18 cellular contexts compared by ENCODE assay signal in genomic region chr3:47485812-47486211, GRCh38.
"Had no signal": no experiment of that assay in that cellular context is flagged by ENCODE, and none has a peak within 500 bp of the region (broad histone marks: within the 10 kb centered on the region; RNA-seq: fewer than 3 reads in every experiment).

No MANE protein-coding gene starts in this region.

- H3K9me3 Mint-ChIP-seq: activated naive CD8-positive, alpha-beta T cell treated with anti-CD3 and anti-CD28 coated beads, Interleukin-2, amount 10 ng/mL, durations not matched to agents 7 days and 5 days; dendritic cell treated with granulocyte-macrophage colony-stimulating factor and Interleukin-4, amounts not matched to agents 40 ng/mL and 50 ng/mL, for 4 days; natural killer cell had no signal

- H3K79me2 ChIP-seq: hepatocyte had no signal

- H3K4me1 ChIP-seq: breast epithelium, left lung, transverse colon had no signal

- H3K4me3 Mint-ChIP-seq: activated naive CD8-positive, alpha-beta T cell treated with anti-CD3 and anti-CD28 coated beads, Interleukin-2, amount 10 ng/mL, durations not matched to agents 7 days and 5 days; dendritic cell treated with granulocyte-macrophage colony-stimulating factor and Interleukin-4, amounts not matched to agents 40 ng/mL and 50 ng/mL, for 4 days; natural killer cell had no signal

- H3K36me3 ChIP-seq: breast epithelium, transverse colon had no signal

- FAIRE-seq: kidney, small intestine had no signal

- H2AFZ ChIP-seq: hepatocyte had no signal

- H3K4me3 ChIP-seq: breast epithelium, hepatocyte, left lung, transverse colon had no signal

- H3K4me1 Mint-ChIP-seq: activated naive CD8-positive, alpha-beta T cell treated with anti-CD3 and anti-CD28 coated beads, Interleukin-2, amount 10 ng/mL, durations not matched to agents 7 days and 5 days; natural killer cell had no signal

- H3K27me3 Mint-ChIP-seq: activated naive CD8-positive, alpha-beta T cell treated with anti-CD3 and anti-CD28 coated beads, Interleukin-2, amount 10 ng/mL, durations not matched to agents 7 days and 5 days; dendritic cell treated with granulocyte-macrophage colony-stimulating factor and Interleukin-4, amounts not matched to agents 40 ng/mL and 50 ng/mL, for 4 days had no signal

- H3K27me3 ChIP-seq: breast epithelium, hepatocyte, left lung, transverse colon had no signal

- DNase-seq: activated CD4-positive, alpha-beta T cell treated with anti-CD3 and anti-CD28 coated beads, Interleukin-2, amount 50 U/mL, for 1 hour; activated CD8-positive, alpha-beta memory T cell treated with anti-CD3 and anti-CD28 coated beads for 24 hours; activated naive CD8-positive, alpha-beta T cell treated with anti-CD3 and anti-CD28 coated beads, Interleukin-2, amount 10 ng/mL, durations not matched to agents 7 days and 5 days; aorta; cerebellar nuclear complex; kidney; left lung; mesendoderm; natural killer cell; posterior cingulate gyrus; small intestine; stimulated activated CD4-positive, alpha-beta T cell treated with anti-CD3 and anti-CD28 coated beads, Interleukin-4, amount 100 ng/mL, for 24 hours; stimulated activated naive CD4-positive, alpha-beta T cell treated with Interleukin-2 at 50 U/mL for 16 hours; substantia nigra; transverse colon had no signal

- H3K9me3 ChIP-seq: breast epithelium, left lung, transverse colon had no signal

- H3K27ac Mint-ChIP-seq: activated naive CD8-positive, alpha-beta T cell treated with anti-CD3 and anti-CD28 coated beads, Interleukin-2, amount 10 ng/mL, durations not matched to agents 7 days and 5 days; dendritic cell treated with granulocyte-macrophage colony-stimulating factor and Interleukin-4, amounts not matched to agents 40 ng/mL and 50 ng/mL, for 4 days; natural killer cell had no signal

- H3K27ac ChIP-seq: breast epithelium, hepatocyte, left lung, transverse colon had no signal

- H3K4me2 ChIP-seq: hepatocyte had no signal

- H3K36me3 Mint-ChIP-seq: natural killer cell had no signal
